8 cellular contexts compared by ENCODE assay signal in genomic region chr6:149545258-149545753, GRCh38. TPM values are rescaled to one million over a fixed set of nuclear protein-coding genes. Genes with fewer than 3 reads are reported as not detected.
A peak's percentile ranks its signal among the peaks of the same experiment; 100 is the strongest.
DNase-seq lines count a peak whose midpoint lies in the region; ATAC-seq and TF ChIP-seq lines count a peak whose summit lies in the region.

No MANE protein-coding gene starts in this region.

- H3K27ac Mint-ChIP-seq in neural crest cell (ENCODE audit: unreplicated experiment) = peak overlapping the region; percentile 99

- no peak for TF ChIP-seq POLR2A in Peyer's patch (IDR thresholded peaks at IDR 0.05)

- peaks cover 30% of the 10 kb centered on the region for H3K4me1 Mint-ChIP-seq in neural crest cell

- H3K4me3 Mint-ChIP-seq in neural crest cell = peak overlapping the region; percentile 97

- H3K4me1 ChIP-seq in Peyer's patch = peaks cover 0 to 27% (median 4%) of the 10 kb centered on the region in 4 donors

- H3K9me3 Mint-ChIP-seq in neural crest cell = no peaks in the 10 kb centered on the region

- peaks cover 24% of the 10 kb centered on the region for H3K27me3 Mint-ChIP-seq in neural crest cell (ENCODE audit: low read depth)

- in situ Hi-C loops in G401 (cut with HindIII; ENCODE audit: low sequenced_read_pairs) = no loop called here

- H3K27ac ChIP-seq in Peyer's patch (peak overlapping the region; percentile 90 to 98 (median 92)), temporal lobe (ENCODE audit: low read depth, low read length) (peak overlapping the region; percentile 91)

- TF ChIP-seq CTCF in Peyer's patch (IDR thresholded peaks at IDR 0.05) (no peak), neural crest cell (conservative IDR thresholded peaks at IDR 0.05) (no peak)

- H3K9me3 ChIP-seq in Peyer's patch = no peaks in the 10 kb centered on the region

- H3K27me3 ChIP-seq in Peyer's patch = no peaks in the 10 kb centered on the region

- no peaks in the 10 kb centered on the region for H3K36me3 Mint-ChIP-seq in neural crest cell (ENCODE audit: low read depth)

- H3K4me3 ChIP-seq in Peyer's patch = peak overlapping the region; percentile 67 to 95 (median 90)

- DNase-seq in G401 (ENCODE audit: low spot score) (peak; percentile 59), Peyer's patch (peak in 2 of 3 donors; percentile 47 to 52), fibroblast of the conjunctiva (ENCODE audit: low read depth) (peak; percentile 68), neural crest cell (ENCODE audit: low read depth, low spot score) (peak; percentile 12), GM19238 (ENCODE audit: insufficient read length, low spot score) (no peak)
- DNase-seq in activated effector memory CD4-positive, alpha-beta T cell treated with Interleukin-2 at 50 U/mL for 16 hours = peak; percentile 46

- peak; percentile 1 for ATAC-seq in HG02885 (IDR thresholded peaks at IDR 0.05; ENCODE audit: poor library complexity, unreplicated experiment)

- H3K36me3 ChIP-seq in Peyer's patch = peaks cover 0 to 8% (median 0%) of the 10 kb centered on the region in 3 donors

RNA-seq across cellular contexts. Expression of gene PPIL4, which starts 0.5 kb away (rescaled TPM):
- 29.8 and 55.0 TPM in 2 replicates for total RNA-seq in G401 (2014; rRNA removed; shearing (Covaris generic))
- total RNA-seq in Peyer's patch (10 to 100 TPM; 15.8 to 28.9 (median 20.5) TPM), neural crest cell (39.5 and 39.9 TPM in 2 replicates), temporal lobe (31.0 TPM)

RNA-seq across cellular contexts. Expression of gene GINM1, which starts 20.9 kb away (rescaled TPM):
- total RNA-seq in G401 (2014; rRNA removed; shearing (Covaris generic)) = 28.2 and 28.7 TPM in 2 replicates
- 10 to 100 TPM; 23.1 to 36.6 (median 26.7) TPM for total RNA-seq in Peyer's patch
- 18.5 and 20.3 TPM in 2 replicates for total RNA-seq in neural crest cell
- 19.7 TPM for total RNA-seq in temporal lobe
